20 cellular contexts compared by ENCODE assay signal in genomic region chr3:90062018-90062417, GRCh38.
A peak's percentile ranks its signal among the peaks of the same experiment; 100 is the strongest.
DNase-seq lines count a peak whose midpoint lies in the region; ATAC-seq, FAIRE-seq and TF ChIP-seq lines count a peak whose summit lies in the region.
"Had no signal": no experiment of that assay in that cellular context is flagged by ENCODE, and none has a peak within 500 bp of the region (broad histone marks: within the 10 kb centered on the region; RNA-seq: fewer than 3 reads in every experiment).

No MANE protein-coding gene starts in this region.

- no peak overlapping the region for H2BK15ac ChIP-seq in IMR-90 (ENCODE audit: low read depth, low read length)

- H3K36me3 ChIP-seq in IMR-90 (ENCODE audit: control insufficient read depth, insufficient read depth, low read length) (no peaks in the 10 kb centered on the region), astrocyte (ENCODE audit: insufficient read depth, low read length) (no peaks in the 10 kb centered on the region)
- H3K36me3 ChIP-seq: heart left ventricle had no signal

- H3K4me1 ChIP-seq in IMR-90 (ENCODE audit: control insufficient read depth, insufficient read depth, low read length) (no peaks in the 10 kb centered on the region), astrocyte (ENCODE audit: insufficient read depth, low read length) (no peaks in the 10 kb centered on the region)
- H3K4me1 ChIP-seq: heart left ventricle, psoas muscle had no signal

- H3K14ac ChIP-seq in IMR-90 (replicated peaks; ENCODE audit: low read depth, low read length) = no peak overlapping the region

- H3K36me3 Mint-ChIP-seq in astrocyte (ENCODE audit: low read depth, unreplicated experiment) = no peaks in the 10 kb centered on the region
- no peaks in the 10 kb centered on the region for H3K36me3 Mint-ChIP-seq in activated CD8-positive, alpha-beta T cell treated with anti-CD3 and anti-CD28 coated beads for 36 hours (ENCODE audit: low read depth)
- H3K36me3 Mint-ChIP-seq in activated CD8-positive, alpha-beta memory T cell treated with anti-CD3 and anti-CD28 coated beads, Interleukin-2, amount 10 ng/mL, durations not matched to agents 7 days and 5 days = no peaks in the 10 kb centered on the region
- H3K36me3 Mint-ChIP-seq: activated naive CD4-positive, alpha-beta T cell treated with anti-CD3 and anti-CD28 coated beads, Interleukin-2, amount 10 ng/mL, durations not matched to agents 7 days and 5 days had no signal

- no peak overlapping the region for H4K8ac ChIP-seq in IMR-90 (ENCODE audit: low read depth in 2 of 2, low read length in 2 of 2)

- no peak overlapping the region for H3K56ac ChIP-seq in IMR-90 (ENCODE audit: extremely low read depth, insufficient read depth, low read length)

- no peak for TF ChIP-seq CTCF in IMR-90 (conservative IDR thresholded peaks at IDR 0.05; ENCODE audit: low read depth, low read length)
- no peak for TF ChIP-seq CTCF in astrocyte (IDR thresholded peaks at IDR 0.05; ENCODE audit: insufficient read depth, low read depth, low read length)
- no peak for TF ChIP-seq CTCF in fibroblast of villous mesenchyme (IDR thresholded peaks at IDR 0.05; ENCODE audit: insufficient read depth, low read depth, low read length)
- no peak for TF ChIP-seq CTCF in activated CD8-positive, alpha-beta T cell treated with anti-CD3 and anti-CD28 coated beads for 36 hours (IDR thresholded peaks at IDR 0.05)

- in situ Hi-C loops in IMR-90 (cut with MboI; ENCODE audit: low sequenced_read_pairs) = no loop called here

- H3K4me3 Mint-ChIP-seq in astrocyte (ENCODE audit: unreplicated experiment) = no peak overlapping the region
- no peak overlapping the region for H3K4me3 Mint-ChIP-seq in activated CD8-positive, alpha-beta T cell treated with anti-CD3 and anti-CD28 coated beads for 36 hours
- H3K4me3 Mint-ChIP-seq in activated CD8-positive, alpha-beta memory T cell treated with anti-CD3 and anti-CD28 coated beads, Interleukin-2, amount 10 ng/mL, durations not matched to agents 7 days and 5 days = no peak overlapping the region
- H3K4me3 Mint-ChIP-seq: activated naive CD4-positive, alpha-beta T cell treated with anti-CD3 and anti-CD28 coated beads, Interleukin-2, amount 10 ng/mL, durations not matched to agents 7 days and 5 days had no signal

- ATAC-seq in IMR-90 (ENCODE audit: low read depth) = no peak
- ATAC-seq in activated CD8-positive, alpha-beta T cell treated with anti-CD3 and anti-CD28 coated beads for 36 hours = no peak
- ATAC-seq in activated CD8-positive, alpha-beta memory T cell treated with anti-CD3 and anti-CD28 coated beads, Interleukin-2, amount 10 ng/mL, durations not matched to agents 7 days and 5 days = no peak
- ATAC-seq: heart left ventricle, psoas muscle had no signal

- CTCF ChIA-PET in IMR-90 (lab: Yijun Ruan, JAX) = no interaction called here
- CTCF ChIA-PET in activated CD8-positive, alpha-beta T cell treated with anti-CD3 and anti-CD28 coated beads for 36 hours (lab: Charles Lee) = no interaction called here
- CTCF ChIA-PET in activated CD8-positive, alpha-beta memory T cell treated with anti-CD3 and anti-CD28 coated beads, Interleukin-2, amount 10 ng/mL, durations not matched to agents 7 days and 5 days (lab: Charles Lee) = no interaction called here

- H2BK5ac ChIP-seq in IMR-90 (ENCODE audit: low read depth, low read length, poor library complexity, severe bottlenecking) = no peak overlapping the region

- no peaks in the 10 kb centered on the region for H4K20me1 ChIP-seq in IMR-90 (ENCODE audit: insufficient read depth, low read length)
- H4K20me1 ChIP-seq in astrocyte (ENCODE audit: insufficient read depth, low read length) = no peaks in the 10 kb centered on the region

- H3K9me3 ChIP-seq in IMR-90 (ENCODE audit: control insufficient read depth, insufficient read depth, low read length) = no peaks in the 10 kb centered on the region
- no peaks in the 10 kb centered on the region for H3K9me3 ChIP-seq in astrocyte (ENCODE audit: insufficient read depth, low read depth, low read length)
- H3K9me3 ChIP-seq: psoas muscle had no signal

- H3K9me1 ChIP-seq in IMR-90 (ENCODE audit: insufficient read depth, low read length) = no peaks in the 10 kb centered on the region

- H3K9me3 Mint-ChIP-seq in astrocyte (ENCODE audit: unreplicated experiment) = peaks cover 2% of the 10 kb centered on the region
- H3K9me3 Mint-ChIP-seq in activated CD8-positive, alpha-beta T cell treated with anti-CD3 and anti-CD28 coated beads for 36 hours = peaks cover 5% of the 10 kb centered on the region
- peaks cover 2% of the 10 kb centered on the region for H3K9me3 Mint-ChIP-seq in activated CD8-positive, alpha-beta memory T cell treated with anti-CD3 and anti-CD28 coated beads, Interleukin-2, amount 10 ng/mL, durations not matched to agents 7 days and 5 days (ENCODE audit: low read depth)

- H4K5ac ChIP-seq in IMR-90 (ENCODE audit: low read depth, low read length) = no peak overlapping the region

- H3K4ac ChIP-seq in IMR-90 (ENCODE audit: low read depth, low read length) = no peak overlapping the region

- H2AK5ac ChIP-seq in IMR-90 (ENCODE audit: low read depth, low read length) = no peak overlapping the region

- no peak overlapping the region for H3K4me3 ChIP-seq in IMR-90 (ENCODE audit: insufficient read depth, low read depth, low read length)
- H3K4me3 ChIP-seq in astrocyte (ENCODE audit: insufficient read depth, low read depth, low read length) = no peak overlapping the region
- H3K4me3 ChIP-seq in fibroblast of villous mesenchyme (ENCODE audit: low read depth, low read length) = no peak overlapping the region
- H3K4me3 ChIP-seq in skeletal muscle cell (ENCODE audit: low read depth, low read length) = no peak overlapping the region
- H3K4me3 ChIP-seq: heart left ventricle, psoas muscle had no signal

- H3K27ac Mint-ChIP-seq in astrocyte (ENCODE audit: unreplicated experiment) = no peak overlapping the region
- no peak overlapping the region for H3K27ac Mint-ChIP-seq in activated CD8-positive, alpha-beta T cell treated with anti-CD3 and anti-CD28 coated beads for 36 hours
- no peak overlapping the region for H3K27ac Mint-ChIP-seq in activated CD8-positive, alpha-beta memory T cell treated with anti-CD3 and anti-CD28 coated beads, Interleukin-2, amount 10 ng/mL, durations not matched to agents 7 days and 5 days
- H3K27ac Mint-ChIP-seq: activated naive CD4-positive, alpha-beta T cell treated with anti-CD3 and anti-CD28 coated beads, Interleukin-2, amount 10 ng/mL, durations not matched to agents 7 days and 5 days had no signal

- FAIRE-seq in astrocyte (lab: Jason Lieb, UNC) = no peak

- peaks cover 5% of the 10 kb centered on the region for H3K4me1 Mint-ChIP-seq in astrocyte (ENCODE audit: low read depth, unreplicated experiment)
- H3K4me1 Mint-ChIP-seq in activated CD8-positive, alpha-beta T cell treated with anti-CD3 and anti-CD28 coated beads for 36 hours (ENCODE audit: low read depth) = no peaks in the 10 kb centered on the region
- H3K4me1 Mint-ChIP-seq in activated CD8-positive, alpha-beta memory T cell treated with anti-CD3 and anti-CD28 coated beads, Interleukin-2, amount 10 ng/mL, durations not matched to agents 7 days and 5 days = no peaks in the 10 kb centered on the region
- H3K4me1 Mint-ChIP-seq: activated naive CD4-positive, alpha-beta T cell treated with anti-CD3 and anti-CD28 coated beads, Interleukin-2, amount 10 ng/mL, durations not matched to agents 7 days and 5 days had no signal

- H3K4me2 ChIP-seq in IMR-90 (ENCODE audit: low read depth, low read length) (no peak overlapping the region), astrocyte (ENCODE audit: low read length) (no peak overlapping the region)

- intact Hi-C loops in IMR-90 (cut with micrococcal nuclease) = no loop called here
- intact Hi-C loops in posterior cingulate gyrus (cut with DNase I) = no loop called here
- intact Hi-C loops in activated CD8-positive, alpha-beta T cell treated with anti-CD3 and anti-CD28 coated beads for 36 hours (cut with micrococcal nuclease) = no loop called here

- no peak overlapping the region for H4K91ac ChIP-seq in IMR-90 (ENCODE audit: insufficient read depth, low read depth, low read length)

- no peak for TF ChIP-seq RAD21 in IMR-90 (IDR thresholded peaks at IDR 0.05; ENCODE audit: low read length)

- no peak overlapping the region for H2BK20ac ChIP-seq in IMR-90 (ENCODE audit: low read depth, low read length)

- H3K27ac ChIP-seq in IMR-90 (ENCODE audit: insufficient read depth, low read length) (no peak overlapping the region), astrocyte (ENCODE audit: low read depth, low read length) (no peak overlapping the region)
- H3K27ac ChIP-seq: heart left ventricle, HL-60, psoas muscle had no signal

- no peak for TF ChIP-seq POLR2A in IMR-90 (IDR thresholded peaks at IDR 0.05; ENCODE audit: low read depth, low read length)

- POLR2A ChIA-PET in IMR-90 (lab: Charles Lee; ENCODE audit: unreplicated experiment) = no interaction called here
- POLR2A ChIA-PET in activated CD8-positive, alpha-beta T cell treated with anti-CD3 and anti-CD28 coated beads for 36 hours (lab: Charles Lee) = no interaction called here

- no TSS peak for BruUV-seq in IMR-90 (replicated peaks; lab: Mats Ljungman, UMichigan)

- H3K18ac ChIP-seq in IMR-90 (ENCODE audit: low read depth, low read length) = no peak overlapping the region

- H3K23ac ChIP-seq in IMR-90 (ENCODE audit: low read depth, low read length) = no peak overlapping the region

- H3K79me1 ChIP-seq in IMR-90 (ENCODE audit: low read depth in 1 of 2, low read length in 2 of 2) = no peaks in the 10 kb centered on the region

- H3K27me3 Mint-ChIP-seq in astrocyte (ENCODE audit: low read depth, unreplicated experiment) = no peaks in the 10 kb centered on the region
- H3K27me3 Mint-ChIP-seq in activated CD8-positive, alpha-beta T cell treated with anti-CD3 and anti-CD28 coated beads for 36 hours = no peaks in the 10 kb centered on the region
- no peaks in the 10 kb centered on the region for H3K27me3 Mint-ChIP-seq in activated CD8-positive, alpha-beta memory T cell treated with anti-CD3 and anti-CD28 coated beads, Interleukin-2, amount 10 ng/mL, durations not matched to agents 7 days and 5 days
- H3K27me3 Mint-ChIP-seq: activated naive CD4-positive, alpha-beta T cell treated with anti-CD3 and anti-CD28 coated beads, Interleukin-2, amount 10 ng/mL, durations not matched to agents 7 days and 5 days had no signal

- no peak overlapping the region for H2AK9ac ChIP-seq in IMR-90 (replicated peaks; ENCODE audit: low read depth, low read length, poor library complexity)

- no peaks in the 10 kb centered on the region for H3K27me3 ChIP-seq in IMR-90 (ENCODE audit: control insufficient read depth, insufficient read depth, low read length)
- H3K27me3 ChIP-seq in astrocyte (ENCODE audit: insufficient read depth, low read length) = no peaks in the 10 kb centered on the region
- H3K27me3 ChIP-seq: heart left ventricle had no signal

- H2AFZ ChIP-seq in IMR-90 (replicated peaks; ENCODE audit: low read length, poor library complexity) (no peak overlapping the region), astrocyte (ENCODE audit: low read depth, low read length) (no peak overlapping the region)

- dilution Hi-C loops in IMR-90 (cut with HindIII; ENCODE audit: low sequenced_read_pairs, unreplicated experiment) = no loop called here

- H3K79me2 ChIP-seq in astrocyte (ENCODE audit: insufficient read depth, low read length) = no peaks in the 10 kb centered on the region

- H3K9ac ChIP-seq in IMR-90 (ENCODE audit: low read depth, low read length) = no peak overlapping the region
- no peak overlapping the region for H3K9ac ChIP-seq in astrocyte (ENCODE audit: low read length)

- H2BK120ac ChIP-seq in IMR-90 (ENCODE audit: low read depth, low read length) = no peak overlapping the region

- DNase-seq in IMR-90 (peak; percentile 2), astrocyte (ENCODE audit: low read depth) (peak; percentile 41), fibroblast of villous mesenchyme (ENCODE audit: low read depth) (peak; percentile 1), skeletal muscle cell (ENCODE audit: low read depth) (peak; percentile 55), posterior cingulate gyrus (no peak), iPS-NIHi11 (ENCODE audit: low spot score) (no peak)
- no peak for DNase-seq in activated CD8-positive, alpha-beta T cell treated with anti-CD3 and anti-CD28 coated beads for 36 hours
- no peak for DNase-seq in activated CD8-positive, alpha-beta memory T cell treated with anti-CD3 and anti-CD28 coated beads, Interleukin-2, amount 10 ng/mL, durations not matched to agents 7 days and 5 days
- DNase-seq: activated CD4-positive, alpha-beta T cell treated with anti-CD3 and anti-CD28 coated beads for 1 hour; activated CD8-positive, alpha-beta memory T cell treated with anti-CD3 and anti-CD28 coated beads, Interleukin-2, amount 50 U/mL, for 48 hours; activated naive CD4-positive, alpha-beta T cell treated with anti-CD3 and anti-CD28 coated beads, Interleukin-2, amount 10 ng/mL, durations not matched to agents 7 days and 5 days; C1 segment of cervical spinal cord; effector memory CD4-positive, alpha-beta T cell; heart left ventricle; NCI-H2081; NCI-H774; psoas muscle; SHP77; T-helper 2 cell had no signal

Comparison
In these comparisons a context has a peak if more than half of its experiments do, and no peak if none do; other contexts are left out.
1. DNase-seq: peak in IMR-90 (single experiment), astrocyte (single experiment), fibroblast of villous mesenchyme (single experiment) and skeletal muscle cell (single experiment); none in posterior cingulate gyrus (0 of 10), activated CD8-positive, alpha-beta T cell treated with anti-CD3 and anti-CD28 coated beads for 36 hours (single experiment), activated CD8-positive, alpha-beta memory T cell treated with anti-CD3 and anti-CD28 coated beads, Interleukin-2, amount 10 ng/mL, durations not matched to agents 7 days and 5 days (single experiment) and iPS-NIHi11 (single experiment).